Comparison of ENCODE assay signal across 18 cellular contexts in genomic region chr6:130827247-130828149, GRCh38. TPM values are rescaled to one million over a fixed set of nuclear protein-coding genes. Genes with fewer than 3 reads are reported as not detected.
DNase-seq lines count a peak whose midpoint lies in the region; ATAC-seq and TF ChIP-seq lines count a peak whose summit lies in the region.
"Had no signal": no experiment of that assay in that cellular context is flagged by ENCODE, and none has a peak within 500 bp of the region (broad histone marks: within the 10 kb centered on the region; RNA-seq: fewer than 3 reads in every experiment).

Gene SMLR1 (plus strand): TSS chr6:130827406. CDS start chr6:130827414, 8 bp downstream.

- TF ChIP-seq RAD21 in liver (IDR thresholded peaks at IDR 0.05) = peak; percentile 13 to 57

- H3K9me3 ChIP-seq in endodermal cell (ENCODE audit: control insufficient read depth, low read length) = no peaks in the 10 kb centered on the region
- H3K9me3 ChIP-seq in liver (ENCODE audit: control insufficient read depth in 4 of 4, low read length in 3 of 4) = no peaks in the 10 kb centered on the region
- H3K9me3 ChIP-seq: HAP-1, SK-N-SH had no signal

- H3K27ac Mint-ChIP-seq in endodermal cell (no peak within 1 kb of the TSS), type B pancreatic cell (peak within 1 kb of the TSS; percentile 34)
- H3K27ac Mint-ChIP-seq: CD8-positive, alpha-beta T cell had no signal

- ATAC-seq in HG03565 (IDR thresholded peaks at IDR 0.05; ENCODE audit: unreplicated experiment) = no peak
- ATAC-seq: CD8-positive, alpha-beta T cell had no signal

- H3K27ac ChIP-seq in endodermal cell (ENCODE audit: low read depth, low read length) = no peak within 1 kb of the TSS
- peak within 1 kb of the TSS; percentile 79 to 84 for H3K27ac ChIP-seq in liver (ENCODE audit: low read depth in 1 of 2, low read length in 2 of 2)
- H3K27ac ChIP-seq: PC-9 had no signal

- H3K4me3 Mint-ChIP-seq in endodermal cell (peak within 1 kb of the TSS; percentile 14), type B pancreatic cell (peak within 1 kb of the TSS; percentile 55)
- H3K4me3 Mint-ChIP-seq: CD8-positive, alpha-beta T cell had no signal

- no peaks in the 10 kb centered on the region for H3K36me3 Mint-ChIP-seq in endodermal cell (ENCODE audit: low read depth)
- no peaks in the 10 kb centered on the region for H3K36me3 Mint-ChIP-seq in type B pancreatic cell
- H3K36me3 Mint-ChIP-seq: CD8-positive, alpha-beta T cell had no signal

- H3K4me3 ChIP-seq in endodermal cell (ENCODE audit: low read length) (peak within 1 kb of the TSS; percentile 39), liver (ENCODE audit: low read depth in 1 of 3, low read length in 3 of 3) (peak within 1 kb of the TSS; percentile 77 to 87 (median 78))
- H3K4me3 ChIP-seq: HAP-1, PC-9 had no signal

- H3K9me3 Mint-ChIP-seq in endodermal cell (no peaks in the 10 kb centered on the region), type B pancreatic cell (no peaks in the 10 kb centered on the region)
- H3K9me3 Mint-ChIP-seq: CD8-positive, alpha-beta T cell had no signal

- H3K4me1 Mint-ChIP-seq in endodermal cell (peaks cover 19% of the 10 kb centered on the region), type B pancreatic cell (ENCODE audit: unreplicated experiment) (no peaks in the 10 kb centered on the region)

- DNase-seq in HuH-7 (ENCODE audit: low spot score) (peak; percentile 45), endodermal cell (no peak), type B pancreatic cell (ENCODE audit: extremely low spot score, unreplicated experiment) (no peak), SIG-M5 treated with dmso at 0.1 percent for 504 hours (lab: John Stamatoyannopoulos, UW; ENCODE audit: unreplicated experiment) (no peak), iPS-NIHi11 (ENCODE audit: low spot score) (no peak)
- DNase-seq: CD8-positive, alpha-beta T cell; MM.1S; NCI-H1105 treated with DMSO at 0.1 percent for 48 hours; NCI-H187; NCI-H446; PC-9; SK-N-SH had no signal

- H3K4me1 ChIP-seq in endodermal cell (ENCODE audit: control insufficient read depth, insufficient read depth, low read length) (peaks cover 3% of the 10 kb centered on the region), liver (ENCODE audit: control insufficient read depth in 4 of 4, insufficient read depth in 4 of 4, low read length in 3 of 4) (peaks cover 6 to 63% (median 30%) of the 10 kb centered on the region in 4 donors)
- H3K4me1 ChIP-seq: HAP-1 had no signal

- WGBS in endodermal cell (ENCODE audit: insufficient coverage in 1 of 2, insufficient read length in 1 of 2), 2 experiments = 82 to 84% methylated on average over 6 to 11 of the region's 11 CpGs
- 29% methylated on average over 11 of the region's 11 CpGs for whole genome bisulfite sequencing in liver

- H3K27me3 ChIP-seq in endodermal cell (ENCODE audit: control insufficient read depth, insufficient read depth, low read length, poor library complexity, severe bottlenecking) = no peaks in the 10 kb centered on the region
- no peaks in the 10 kb centered on the region for H3K27me3 ChIP-seq in liver (ENCODE audit: control insufficient read depth in 4 of 4, insufficient read depth in 4 of 4, low read length in 3 of 4)

- TF ChIP-seq CTCF in endodermal cell (conservative IDR thresholded peaks at IDR 0.05) = no peak
- TF ChIP-seq CTCF in liver (IDR thresholded peaks at IDR 0.05; ENCODE audit: low read depth, low read length, missing input control) = no peak
- no peak for TF ChIP-seq CTCF in type B pancreatic cell (conservative IDR thresholded peaks at IDR 0.05)

- H3K27me3 Mint-ChIP-seq in endodermal cell (ENCODE audit: insufficient read depth) (no peaks in the 10 kb centered on the region), type B pancreatic cell (peaks cover 6% of the 10 kb centered on the region)

- H3K36me3 ChIP-seq in endodermal cell (ENCODE audit: control insufficient read depth, insufficient read depth, low read length) (no peaks in the 10 kb centered on the region), liver (ENCODE audit: control insufficient read depth in 4 of 4, insufficient read depth in 3 of 4, low read depth in 1 of 4, low read length in 3 of 4) (no peaks in the 10 kb centered on the region)
- H3K36me3 ChIP-seq: HAP-1 had no signal

- H3K9ac ChIP-seq in endodermal cell (ENCODE audit: extremely low read depth, low read length, poor library complexity, severe bottlenecking) (no peak within 1 kb of the TSS), liver (ENCODE audit: low read depth in 1 of 2, low read length in 2 of 2) (peak within 1 kb of the TSS; percentile 89 to 97)
- H3K9ac ChIP-seq: SK-N-SH had no signal

TF ChIP-seq in liver, 16 proteins besides CTCF, POLR2A, EP300 and RAD21:
- TF ChIP-seq REST (IDR thresholded peaks at IDR 0.05) (peak; percentile 79), FOXA2 (IDR thresholded peaks at IDR 0.05) (peak; percentile 41), YY1 (IDR thresholded peaks at IDR 0.05) (peak; percentile 37), NR2F2 (IDR thresholded peaks at IDR 0.05) (no peak), EGR1 (IDR thresholded peaks at IDR 0.05; ENCODE audit: low read depth in 2 of 2) (no peak), ATF3 (IDR thresholded peaks at IDR 0.05) (peak; percentile 51), ZBTB33 (IDR thresholded peaks at IDR 0.05) (peak; percentile 37), HNF4A (conservative IDR thresholded peaks at IDR 0.05) (peak; percentile 97 to 98), MAX (IDR thresholded peaks at IDR 0.05) (peak; percentile 11), HNF4G (IDR thresholded peaks at IDR 0.05) (peak; percentile 92), GABPA (IDR thresholded peaks at IDR 0.05 in 1 of 2, conservative IDR thresholded peaks at IDR 0.05 in 1 of 2) (no peak), JUND (IDR thresholded peaks at IDR 0.05) (peak; percentile 56 to 85), TAF1 (conservative IDR thresholded peaks at IDR 0.05) (peak; percentile 94), FOXA1 (IDR thresholded peaks at IDR 0.05) (no peak), SP1 (IDR thresholded peaks at IDR 0.05) (peak; percentile 83), RXRA (IDR thresholded peaks at IDR 0.05) (peak; percentile 71 to 76)
TF ChIP-seq in liver: peak in this region for 12.

RNA-seq across cellular contexts. Expression of gene SMLR1, which starts in this region (rescaled TPM):
- under 1 TPM; 0.40 to 0.42 TPM for total RNA-seq in endodermal cell
- polyA plus RNA-seq in endodermal cell (2013, experiment 1 of 2) = 0.11 TPM
- polyA plus RNA-seq in endodermal cell (2013, experiment 2 of 2) = not detected
- total RNA-seq in liver = 10 to 100 TPM; 38.4 to 65.2 TPM
- 10 to 100 TPM; 20.8 to 40.8 TPM for polyA plus RNA-seq in liver
- total RNA-seq in type B pancreatic cell (ENCODE audit: low replicate concordance) = 0.53 and 1.3 TPM in 2 replicates
- total RNA-seq: CD8-positive, alpha-beta T cell; Daoy; PC-9 had no signal
- polyA plus RNA-seq: AG04450, BJ had no signal

Comparison
In these comparisons a context has a peak if more than half of its experiments do, and no peak if none do; other contexts are left out.
1. RNA of gene SMLR1 (total RNA-seq): 38.4 to 65.2 TPM in liver; 0.53 to 1.3 TPM in type B pancreatic cell and 0.40 to 0.42 TPM in endodermal cell; every median in the first group is over 10 times any median in the second.